In the genomic region with DNA sequence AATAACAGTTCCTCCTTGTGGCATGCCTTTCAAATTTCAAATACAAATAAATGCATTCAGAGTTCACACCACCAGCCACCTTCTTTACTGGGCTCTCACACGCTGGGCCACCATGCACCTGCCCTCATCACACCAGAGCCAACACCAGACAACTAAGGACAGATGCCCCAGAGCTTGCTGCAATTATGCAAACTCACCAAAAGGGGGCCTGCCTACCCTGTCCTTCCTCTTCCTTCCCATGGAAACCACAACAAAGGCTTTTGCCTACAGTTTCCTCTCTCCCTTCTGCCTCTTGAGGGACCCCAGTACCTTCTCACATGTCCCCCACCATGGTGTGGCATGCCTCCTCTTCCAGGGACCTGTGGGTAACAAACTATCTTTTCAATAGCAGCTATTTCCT, we compare ENCODE assay signal across 13 cellular contexts.
DNase-seq lines count a peak whose midpoint lies in the region; ATAC-seq, FAIRE-seq and TF ChIP-seq lines count a peak whose summit lies in the region.
"Had no signal": no experiment of that assay in that cellular context is flagged by ENCODE, and none has a peak within 500 bp of the region (broad histone marks: within the 10 kb centered on the region; RNA-seq: fewer than 3 reads in every experiment).

No MANE protein-coding gene starts in this region.

- no peak overlapping the region for H3K27ac ChIP-seq in breast epithelium
- H3K27ac ChIP-seq: left lung had no signal

- ATAC-seq in GM21526 (IDR thresholded peaks at IDR 0.05; ENCODE audit: low FRiP score, unreplicated experiment), result no peak
- ATAC-seq: effector memory CD8-positive, alpha-beta T cell; left lung had no signal

- H3K4me3 Mint-ChIP-seq in MCF 10A (ENCODE audit: unreplicated experiment) (no peak overlapping the region), mesothelial cell of epicardium (no peak overlapping the region)
- H3K4me3 Mint-ChIP-seq: activated B cell treated with CpG ODN at 0.5 μM for 24 hours; CD4-positive, alpha-beta T cell; effector memory CD8-positive, alpha-beta T cell had no signal

- no peaks in the 10 kb centered on the region for H3K4me1 ChIP-seq in breast epithelium
- H3K4me1 ChIP-seq: left lung had no signal

- intact Hi-C loops in MCF 10A (cut with micrococcal nuclease) (loop anchor here (1.0 kb wide), 1 partner anchor 38 kb away; no protein-coding TSS in a partner anchor), breast epithelium (cut with DNase I; ENCODE audit: low total_unique reads) (no loop called here)

- CTCF ChIA-PET in MCF 10A (lab: Yijun Ruan, JAX), result interaction anchor here (0.6 to 1.6 kb wide), 3 partner anchors 13 to 305 kb away, joined by 3 to 5 read pairs (median 3); no protein-coding TSS in a partner anchor

- peak; percentile 48 for DNase-seq in MCF 10A (ENCODE audit: unreplicated experiment)
- DNase-seq in breast epithelium (ENCODE audit: low spot score in 2 of 2), result no peak
- peak; percentile 33 for DNase-seq in M059J (ENCODE audit: low read depth)
- no peak for DNase-seq in epithelial cell of proximal tubule (ENCODE audit: low read depth)
- DNase-seq in mesothelial cell of epicardium (ENCODE audit: low spot score in 2 of 2, unreplicated experiment in 2 of 2), result no peak
- no peak for DNase-seq in SHP77 (lab: John Stamatoyannopoulos, UW)
- DNase-seq in frontal cortex (ENCODE audit: low spot score in 2 of 2), result no peak
- DNase-seq: activated B cell treated with CpG ODN at 0.5 μM for 24 hours; activated naive CD4-positive, alpha-beta T cell treated with Interleukin-2 at 50 U/mL for 16 hours; CD4-positive, alpha-beta T cell; effector memory CD8-positive, alpha-beta T cell; left lung had no signal

- H3K36me3 Mint-ChIP-seq in MCF 10A (ENCODE audit: insufficient read depth, unreplicated experiment) (no peaks in the 10 kb centered on the region), mesothelial cell of epicardium (no peaks in the 10 kb centered on the region)

- H3K4me1 Mint-ChIP-seq in MCF 10A (ENCODE audit: insufficient read depth, unreplicated experiment) (no peaks in the 10 kb centered on the region), mesothelial cell of epicardium (peaks cover 14% of the 10 kb centered on the region)
- H3K4me1 Mint-ChIP-seq: activated B cell treated with CpG ODN at 0.5 μM for 24 hours had no signal

- H3K9me3 Mint-ChIP-seq in MCF 10A (ENCODE audit: unreplicated experiment) (no peaks in the 10 kb centered on the region), mesothelial cell of epicardium (no peaks in the 10 kb centered on the region)
- H3K9me3 Mint-ChIP-seq: effector memory CD8-positive, alpha-beta T cell had no signal

- no peak overlapping the region for H3K4me3 ChIP-seq in breast epithelium
- H3K4me3 ChIP-seq in epithelial cell of proximal tubule (ENCODE audit: low read depth, low read length), result no peak overlapping the region
- H3K4me3 ChIP-seq: left lung had no signal

- POLR2A ChIA-PET in MCF 10A (lab: Yijun Ruan, JAX), result no interaction called here

- H3K27me3 Mint-ChIP-seq in MCF 10A (ENCODE audit: insufficient read depth, unreplicated experiment) (no peaks in the 10 kb centered on the region), mesothelial cell of epicardium (ENCODE audit: low read depth) (no peaks in the 10 kb centered on the region)
- H3K27me3 Mint-ChIP-seq: activated B cell treated with CpG ODN at 0.5 μM for 24 hours; CD4-positive, alpha-beta T cell; effector memory CD8-positive, alpha-beta T cell had no signal

- no peaks in the 10 kb centered on the region for H3K36me3 ChIP-seq in breast epithelium
- H3K36me3 ChIP-seq: left lung had no signal

- no TSS peak for BruUV-seq in MCF 10A (replicated peaks; lab: Mats Ljungman, UMichigan)

- no peak overlapping the region for H3K27ac Mint-ChIP-seq in MCF 10A (ENCODE audit: low read depth, unreplicated experiment)
- H3K27ac Mint-ChIP-seq in mesothelial cell of epicardium, result no peak overlapping the region
- H3K27ac Mint-ChIP-seq: activated B cell treated with CpG ODN at 0.5 μM for 24 hours; CD4-positive, alpha-beta T cell; effector memory CD8-positive, alpha-beta T cell had no signal

- TF ChIP-seq POLR2A in breast epithelium (IDR thresholded peaks at IDR 0.05), result no peak

- TF ChIP-seq CTCF in MCF 10A (IDR thresholded peaks at IDR 0.05; ENCODE audit: unreplicated experiment) (peak; percentile 39), breast epithelium (IDR thresholded peaks at IDR 0.05) (no peak), epithelial cell of proximal tubule (conservative IDR thresholded peaks at IDR 0.05; ENCODE audit: low read depth, low read length) (peak; percentile 78), mesothelial cell of epicardium (IDR thresholded peaks at IDR 0.05; ENCODE audit: unreplicated experiment) (no peak)

- H3K9me3 ChIP-seq in breast epithelium, result no peaks in the 10 kb centered on the region
- H3K9me3 ChIP-seq: left lung had no signal

- H3K27me3 ChIP-seq in breast epithelium, result no peaks in the 10 kb centered on the region
- H3K27me3 ChIP-seq: left lung had no signal

- FAIRE-seq in frontal cortex (lab: Jason Lieb, UNC), result no peak

Comparison
In these comparisons a context has a peak if more than half of its experiments do, and no peak if none do; other contexts are left out.
1. DNase-seq: peak in MCF 10A (single experiment) and M059J (single experiment); none in breast epithelium (0 of 2), epithelial cell of proximal tubule (single experiment), mesothelial cell of epicardium (0 of 2), SHP77 (0 of 2) and frontal cortex (0 of 2).
2. CTCF ChIP-seq: peak in MCF 10A (single experiment) and epithelial cell of proximal tubule (single experiment); none in breast epithelium (0 of 3) and mesothelial cell of epicardium (single experiment).